ENCODE assay signal across 26 cellular contexts in the genomic region with DNA sequence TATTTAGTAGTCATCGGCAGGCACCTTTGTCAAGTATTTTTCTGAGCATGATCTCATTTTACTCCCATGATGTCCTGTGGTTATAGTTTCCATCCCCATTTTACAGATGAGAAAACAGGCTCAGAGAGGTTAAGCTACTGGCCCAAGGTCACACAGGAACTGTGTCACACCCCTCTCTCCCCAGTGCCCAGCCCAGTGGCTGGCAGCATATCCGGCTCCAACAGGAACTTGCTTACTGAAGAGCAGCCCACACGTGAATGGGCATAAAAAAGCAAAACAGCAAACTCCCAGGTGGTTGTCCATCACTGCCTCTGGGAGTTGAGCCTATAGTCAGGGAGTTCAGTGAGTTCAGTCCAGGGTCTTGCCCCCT. TPM values are rescaled to one million over a fixed set of nuclear protein-coding genes. Genes with fewer than 3 reads are reported as not detected.
DNase-seq lines count a peak whose midpoint lies in the region; ATAC-seq, FAIRE-seq and TF ChIP-seq lines count a peak whose summit lies in the region.
"Had no signal": no experiment of that assay in that cellular context is flagged by ENCODE, and none has a peak within 500 bp of the region (broad histone marks: within the 10 kb centered on the region; RNA-seq: fewer than 3 reads in every experiment).

No MANE protein-coding gene starts in this region.

- H3K4me3 ChIP-seq in left ventricle myocardium inferior = no peak overlapping the region
- H3K4me3 ChIP-seq in K562 = peak overlapping the region; percentile 9; the same call in 1 of the 2 replicates
- H3K4me3 ChIP-seq: gastroesophageal sphincter, neural progenitor cell had no signal

- ATAC-seq in K562 = no peak
- peak in 1 of 2 donors; percentile 59 for ATAC-seq in natural killer cell treated with Interleukin-12 subunit alpha and Interleukin-12 subunit beta and Interleukin-15 and Interleukin-18, amount 100 ng/mL, for 72 hours
- ATAC-seq in HG03521 (IDR thresholded peaks at IDR 0.05; ENCODE audit: unreplicated experiment) = no peak
- ATAC-seq: activated CD8-positive, alpha-beta T cell treated with anti-CD3 and anti-CD28 coated beads for 36 hours; gastroesophageal sphincter had no signal

- H3K79me2 ChIP-seq in K562 (ENCODE audit: control insufficient read depth, insufficient read depth, low read length) = peaks cover 46% of the 10 kb centered on the region

- no peaks in the 10 kb centered on the region for H4K20me1 ChIP-seq in K562 (replicated peaks; ENCODE audit: control insufficient read depth, insufficient read depth, low read length)

- in situ Hi-C loops in K562 (cut with MboI) = no loop called here

- CTCF ChIA-PET in K562 (lab: Yijun Ruan, JAX; ENCODE audit: low intra/inter-chr PET ratio) = no interaction called here

- H3K36me3 ChIP-seq in left ventricle myocardium inferior = no peaks in the 10 kb centered on the region
- H3K36me3 ChIP-seq in K562 (ENCODE audit: control insufficient read depth, insufficient read depth, low read length) = peaks cover 4% of the 10 kb centered on the region; the same call in 1 of the 3 replicates
- H3K36me3 ChIP-seq: gastroesophageal sphincter, neural progenitor cell had no signal

- FAIRE-seq in K562 (lab: Jason Lieb, UNC) = no peak
- FAIRE-seq: endometrium, GM19239, islet of Langerhans had no signal

- BruUV-seq in K562 (replicated peaks; lab: Mats Ljungman, UMichigan) = no TSS peak

- no peaks in the 10 kb centered on the region for H3K9me1 ChIP-seq in K562 (ENCODE audit: control insufficient read depth, insufficient read depth, low read length)

- H3K27me3 ChIP-seq in left ventricle myocardium inferior (ENCODE audit: low read depth) = no peaks in the 10 kb centered on the region
- no peaks in the 10 kb centered on the region for H3K27me3 ChIP-seq in K562 (ENCODE audit: control insufficient read depth in 2 of 2, insufficient read depth in 2 of 2, low read length in 2 of 2)
- H3K27me3 ChIP-seq: gastroesophageal sphincter had no signal

- intact Hi-C loops in left ventricle myocardium inferior (cut with micrococcal nuclease) = no loop called here
- intact Hi-C loops in cardiac septum (cut with DNase I) = no loop called here
- intact Hi-C loops in K562 (cut with micrococcal nuclease) = no loop called here

- POLR2A ChIA-PET in K562 (lab: Yijun Ruan, JAX) = interaction anchor here (0.6 to 1.0 kb wide), 5 partner anchors 8 to 498 kb away, joined by 3 to 9 read pairs (median 4); a partner anchor contains a TSS

- H3K4me2 ChIP-seq in K562 (ENCODE audit: insufficient read depth, low read length) = peak overlapping the region; percentile 78
- H3K4me2 ChIP-seq: neural progenitor cell had no signal

- H3K27me3 Mint-ChIP-seq in natural killer cell treated with Interleukin-12 subunit alpha and Interleukin-12 subunit beta and Interleukin-15 and Interleukin-18, amount 100 ng/mL, for 72 hours = no peaks in the 10 kb centered on the region
- H3K27me3 Mint-ChIP-seq: activated CD8-positive, alpha-beta T cell treated with anti-CD3 and anti-CD28 coated beads for 36 hours had no signal

- TF ChIP-seq CTCF in left ventricle myocardium inferior (IDR thresholded peaks at IDR 0.05; ENCODE audit: borderline replicate concordance) = no peak
- no peak for TF ChIP-seq CTCF in K562 (IDR thresholded peaks at IDR 0.05 in 2 of 3, conservative IDR thresholded peaks at IDR 0.05 in 1 of 3; ENCODE audit: insufficient read depth in 2 of 3, low read depth in 1 of 3, low read length in 3 of 3)

- H2AFZ ChIP-seq in K562 (ENCODE audit: low read depth, low read length) = peak overlapping the region; percentile 82
- H2AFZ ChIP-seq: neural progenitor cell had no signal

- no peaks in the 10 kb centered on the region for H3K9me3 Mint-ChIP-seq in natural killer cell treated with Interleukin-12 subunit alpha and Interleukin-12 subunit beta and Interleukin-15 and Interleukin-18, amount 100 ng/mL, for 72 hours
- H3K9me3 Mint-ChIP-seq: activated CD8-positive, alpha-beta T cell treated with anti-CD3 and anti-CD28 coated beads for 36 hours; neural progenitor cell had no signal

- TF ChIP-seq RAD21 in K562 (CRISPR knock-in tag; conservative IDR thresholded peaks at IDR 0.05 in 1 of 2, IDR thresholded peaks at IDR 0.05 in 1 of 2) = no peak

- H3K4me1 ChIP-seq in left ventricle myocardium inferior = peaks cover 76% of the 10 kb centered on the region
- H3K4me1 ChIP-seq in K562 (replicated peaks in 1 of 2; ENCODE audit: control insufficient read depth in 2 of 2, insufficient read depth in 2 of 2, low read length in 2 of 2) = peaks cover 23 to 64% of the 10 kb centered on the region in 2 experiments

- H3K9ac ChIP-seq in K562 (ENCODE audit: insufficient read depth in 1 of 2, low read depth in 2 of 2, low read length in 2 of 2) = peak overlapping the region in 1 of 2 experiments; percentile 65; a peak in 1 of 4 replicates
- H3K9ac ChIP-seq: neural progenitor cell had no signal

- H3K9me3 ChIP-seq in left ventricle myocardium inferior (replicated peaks) (no peaks in the 10 kb centered on the region), K562 (replicated peaks; ENCODE audit: control insufficient read depth, insufficient read depth, low read depth, low read length) (no peaks in the 10 kb centered on the region)
- H3K9me3 ChIP-seq: gastroesophageal sphincter had no signal

- no peak for TF ChIP-seq EP300 in K562 (IDR thresholded peaks at IDR 0.05; ENCODE audit: low read length)

- H3K36me3 Mint-ChIP-seq in natural killer cell treated with Interleukin-12 subunit alpha and Interleukin-12 subunit beta and Interleukin-15 and Interleukin-18, amount 100 ng/mL, for 72 hours = no peaks in the 10 kb centered on the region
- H3K36me3 Mint-ChIP-seq: neural progenitor cell had no signal

- H3K27ac ChIP-seq in left ventricle myocardium inferior (replicated peaks) = peak overlapping the region; percentile 84
- H3K27ac ChIP-seq in K562 (ENCODE audit: extremely low read depth, low read depth, low read length) = peak overlapping the region; percentile 84
- H3K27ac ChIP-seq: neural progenitor cell had no signal

- no peak for TF ChIP-seq POLR2A in K562 (conservative IDR thresholded peaks at IDR 0.05)

- 66% methylated on average over 3 of the region's 3 CpGs for WGBS in K562 (ENCODE audit: insufficient coverage, low coverage, missing lambda C conversion rate)

- no peak for DNase-seq in left ventricle myocardium inferior
- no peak for DNase-seq in cardiac septum (ENCODE audit: low spot score)
- no peak for DNase-seq in K562 (ENCODE audit: extremely low read depth in 1 of 4, low spot score in 3 of 4)
- DNase-seq in natural killer cell treated with Interleukin-12 subunit alpha and Interleukin-12 subunit beta and Interleukin-15 and Interleukin-18, amount 100 ng/mL, for 72 hours (ENCODE audit: low spot score) = no peak
- no peak for DNase-seq in amygdala (lab: John Stamatoyannopoulos, UW)
- no peak for DNase-seq in NCI-H1694 (lab: John Stamatoyannopoulos, UW)
- no peak for DNase-seq in activated naive CD4-positive, alpha-beta T cell (lab: John Stamatoyannopoulos, UW)
- DNase-seq: activated CD4-positive, CD25-positive, alpha-beta regulatory T cell; activated CD8-positive, alpha-beta T cell treated with anti-CD3 and anti-CD28 coated beads for 36 hours; activated T-cell treated with anti-CD3 and anti-CD28 coated beads, Interleukin-2, amount 50 U/mL, for 1 hour; amniotic stem cell; C1 segment of cervical spinal cord; cortex of kidney; DMS153; NCI-H1417 treated with DMSO at 0.1 percent for 48 hours; NCI-H446; NCI-H82; stimulated activated CD8-positive, alpha-beta memory T cell treated with anti-CD3 and anti-CD28 coated beads, Interleukin-4, amount 100 ng/mL, for 48 hours had no signal

- H3K4me1 Mint-ChIP-seq in natural killer cell treated with Interleukin-12 subunit alpha and Interleukin-12 subunit beta and Interleukin-15 and Interleukin-18, amount 100 ng/mL, for 72 hours (ENCODE audit: low read depth in 2 of 2) = peaks cover 30 to 38% of the 10 kb centered on the region in 2 donors

- H3K4me3 Mint-ChIP-seq in natural killer cell treated with Interleukin-12 subunit alpha and Interleukin-12 subunit beta and Interleukin-15 and Interleukin-18, amount 100 ng/mL, for 72 hours = peak overlapping the region; percentile 42
- H3K4me3 Mint-ChIP-seq: activated CD8-positive, alpha-beta T cell treated with anti-CD3 and anti-CD28 coated beads for 36 hours; neural progenitor cell had no signal

- peak overlapping the region; percentile 5 to 83 for H3K27ac Mint-ChIP-seq in natural killer cell treated with Interleukin-12 subunit alpha and Interleukin-12 subunit beta and Interleukin-15 and Interleukin-18, amount 100 ng/mL, for 72 hours
- H3K27ac Mint-ChIP-seq: activated CD8-positive, alpha-beta T cell treated with anti-CD3 and anti-CD28 coated beads for 36 hours; neural progenitor cell had no signal

RNA-seq across cellular contexts. Expression of a gene that starts 8.3 kb away (rescaled TPM):
- total RNA-seq in left ventricle myocardium inferior = 20.8 TPM
- total RNA-seq in cardiac septum = 22.3 TPM
- total RNA-seq in K562 (2011; cell fraction: chromatin; rRNA removed; ENCODE audit: low replicate concordance) = 14.2 and 14.4 TPM in 2 replicates
- 11.3 and 12.0 TPM in 2 replicates for total RNA-seq in K562 (2011; cell fraction: nucleolus; rRNA removed)
- total RNA-seq in K562 (2011; cell fraction: nucleoplasm; rRNA removed) = 14.4 and 15.9 TPM in 2 replicates
- total RNA-seq in K562 (2014; rRNA removed) = 5.6 and 8.7 TPM in 2 replicates
- 6.1 and 6.5 TPM in 2 replicates for total RNA-seq in K562 (2014; rRNA removed; fragmentation: Illumina TruSeq; extraction: Trizol)
- total RNA-seq in K562 (2015; rRNA removed; fragmentation: Illumina TruSeq; extraction: Trizol) = 6.7 and 7.1 TPM in 2 replicates
- 13.1 and 13.4 TPM in 2 replicates for total RNA-seq in K562 (2021)
- 11.4 and 19.6 TPM in 2 replicates for polyA plus RNA-seq in K562 (2011; rRNA removed)
- polyA plus RNA-seq in K562 (2011; cell fraction: cytosol; rRNA removed) = 7.0 and 9.5 TPM in 2 replicates
- 12.5 and 13.4 TPM in 2 replicates for polyA plus RNA-seq in K562 (2011; cell fraction: nucleus; rRNA removed)
- 5.1 and 7.4 TPM in 2 replicates for polyA plus RNA-seq in K562 (2012)
- 10.7 and 10.8 TPM in 2 replicates for polyA plus RNA-seq in K562 (2014; fragmentation: Illumina TruSeq; extraction: Trizol)
- 1 to 10 TPM; 2.1 to 3.0 TPM for polyA plus RNA-seq in K562 (2014; fragmentation: Nextera tagmentation; extraction: Ambion mirVana)
- polyA plus RNA-seq in K562 (2014; rRNA removed) = 6.2 and 6.5 TPM in 2 replicates
- 11.9 and 14.6 TPM in 2 replicates for polyA minus RNA-seq in K562 (2011; rRNA and poly(A)+ RNA removed)
- polyA minus RNA-seq in K562 (2011; cell fraction: cytosol; rRNA and poly(A)+ RNA removed) = 7.5 and 8.1 TPM in 2 replicates
- 4.7 and 8.6 TPM in 2 replicates for polyA minus RNA-seq in K562 (2011; cell fraction: nucleus; rRNA and poly(A)+ RNA removed)
- 1 to 10 TPM; 3.8 to 6.1 TPM for total RNA-seq in natural killer cell treated with Interleukin-12 subunit alpha and Interleukin-12 subunit beta and Interleukin-15 and Interleukin-18, amount 100 ng/mL, for 72 hours

RNA-seq across cellular contexts. Expression of a gene that starts 45.2 kb away (rescaled TPM):
- 3.3 TPM for total RNA-seq in left ventricle myocardium inferior
- 3.8 TPM for total RNA-seq in cardiac septum
- total RNA-seq in K562 (2011; cell fraction: chromatin; rRNA removed; ENCODE audit: low replicate concordance) = not detected in 2 replicates
- not detected in 2 replicates for total RNA-seq in K562 (2011; cell fraction: nucleolus; rRNA removed)
- total RNA-seq in K562 (2011; cell fraction: nucleoplasm; rRNA removed) = not detected in 2 replicates
- not detected in 2 replicates for total RNA-seq in K562 (2014; rRNA removed)
- not detected in 2 replicates for total RNA-seq in K562 (2014; rRNA removed; fragmentation: Illumina TruSeq; extraction: Trizol)
- not detected in 2 replicates for total RNA-seq in K562 (2015; rRNA removed; fragmentation: Illumina TruSeq; extraction: Trizol)
- total RNA-seq in K562 (2021) = 0.11 TPM in 1 of 2 replicates, not detected in the other
- polyA plus RNA-seq in K562 (2011; rRNA removed) = not detected in 2 replicates
- polyA plus RNA-seq in K562 (2011; cell fraction: cytosol; rRNA removed) = not detected in 2 replicates
- polyA plus RNA-seq in K562 (2011; cell fraction: nucleus; rRNA removed) = not detected in 2 replicates
- not detected in 2 replicates for polyA plus RNA-seq in K562 (2012)
- not detected in 2 replicates for polyA plus RNA-seq in K562 (2014; fragmentation: Illumina TruSeq; extraction: Trizol)
- polyA plus RNA-seq in K562 (2014; fragmentation: Nextera tagmentation; extraction: Ambion mirVana) = not detected
- 0.13 TPM in 1 of 2 replicates, not detected in the other for polyA plus RNA-seq in K562 (2014; rRNA removed)
- polyA minus RNA-seq in K562 (2011; rRNA and poly(A)+ RNA removed) = not detected in 2 replicates
- polyA minus RNA-seq in K562 (2011; cell fraction: cytosol; rRNA and poly(A)+ RNA removed) = not detected in 2 replicates
- polyA minus RNA-seq in K562 (2011; cell fraction: nucleus; rRNA and poly(A)+ RNA removed) = not detected in 2 replicates
- total RNA-seq in natural killer cell treated with Interleukin-12 subunit alpha and Interleukin-12 subunit beta and Interleukin-15 and Interleukin-18, amount 100 ng/mL, for 72 hours = under 1 TPM in 1 of 2 donors, not detected in 1; 0.45 TPM
- total RNA-seq: lung microvascular endothelial cell, MCF 10A had no signal
